In the genomic region with DNA sequence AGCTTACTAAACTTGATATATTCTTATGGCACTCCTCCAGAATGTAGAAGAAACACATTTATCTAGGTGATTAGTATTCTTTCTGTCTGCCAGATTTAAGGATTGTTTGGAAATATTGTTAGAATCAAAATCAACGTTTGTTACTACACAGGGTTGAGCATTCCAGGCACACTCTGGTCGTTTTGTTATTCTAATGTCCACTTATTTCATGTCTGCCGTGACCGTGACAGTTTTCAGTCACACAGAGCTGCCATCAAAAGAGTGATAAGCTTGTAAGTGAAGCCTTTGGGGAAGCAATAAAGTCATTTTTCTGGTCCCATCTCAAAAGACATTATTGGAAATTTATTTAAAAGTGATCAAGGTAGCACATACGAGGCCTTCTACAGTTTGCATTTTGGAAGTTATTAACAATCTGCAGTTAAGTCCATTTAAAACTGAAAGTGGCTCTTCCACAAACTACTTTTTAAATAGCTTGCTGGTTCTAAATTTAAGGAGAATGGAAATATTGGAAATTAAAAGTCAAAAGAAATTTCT, we compare ENCODE assay signal across 12 cellular contexts. TPM values are rescaled to one million over a fixed set of nuclear protein-coding genes. Genes with fewer than 3 reads are reported as not detected.
DNase-seq lines count a peak whose midpoint lies in the region; FAIRE-seq and TF ChIP-seq lines count a peak whose summit lies in the region.
"Had no signal": no experiment of that assay in that cellular context is flagged by ENCODE, and none has a peak within 500 bp of the region (broad histone marks: within the 10 kb centered on the region; RNA-seq: fewer than 3 reads in every experiment).

No MANE protein-coding gene starts in this region.

- H3F3A ChIP-seq in PC-9 (ENCODE audit: insufficient read depth, low read depth), result no peaks in the 10 kb centered on the region

- no peaks in the 10 kb centered on the region for H3K9me1 ChIP-seq in endothelial cell of umbilical vein (replicated peaks; ENCODE audit: control insufficient read depth, extremely low read depth, insufficient read depth, low read length)

- DNase-seq in PC-9, result no peak
- no peak for DNase-seq in endothelial cell of umbilical vein (ENCODE audit: low read depth, low spot score)
- peak; percentile 64 for DNase-seq in medulla oblongata (ENCODE audit: extremely low spot score)
- DNase-seq in tibial nerve (ENCODE audit: low spot score in 2 of 2), result no peak
- no peak for DNase-seq in NCI-H526 (lab: John Stamatoyannopoulos, UW)
- DNase-seq in stimulated activated CD4-positive, alpha-beta T cell treated with anti-CD3 and anti-CD28 coated beads, Interleukin-4, amount 100 ng/mL, for 24 hours, result no peak
- DNase-seq in COR-L47 (lab: John Stamatoyannopoulos, UW), result no peak
- DNase-seq: activated CD4-positive, alpha-beta T cell treated with anti-CD3 and anti-CD28 coated beads, Interleukin-2, amount 10 ng/mL, durations not matched to agents 24 days and 14 days; activated gamma-delta T cell treated with Interleukin-2 at 50 U/mL for 16 hours; MG63; NCI-H226; stimulated activated CD4-positive, alpha-beta T cell treated with anti-CD3 and anti-CD28 coated beads, Interleukin-4, amount 100 ng/mL, for 4 hours had no signal

- no peaks in the 10 kb centered on the region for H3K9me2 ChIP-seq in PC-9 (ENCODE audit: insufficient read depth)

- H3K4me2 ChIP-seq in PC-9 (peak overlapping the region; percentile 25; the same call in 1 of the 2 replicates), endothelial cell of umbilical vein (ENCODE audit: insufficient read depth, low read length) (peak overlapping the region; percentile 12)

- 24 to 26% methylated on average over 5 of the region's 5 CpGs for WGBS in tibial nerve, 2 donors

- no TSS peak for BruUV-seq in PC-9 (replicated peaks; lab: Mats Ljungman, UMichigan)
- no TSS peak for BruUV-seq in endothelial cell of umbilical vein (replicated peaks; lab: Mats Ljungman, UMichigan)

- H2AFZ ChIP-seq in PC-9, result no peak overlapping the region
- H2AFZ ChIP-seq in endothelial cell of umbilical vein (ENCODE audit: low read depth, low read length), result no peak overlapping the region

- no peak for FAIRE-seq in endothelial cell of umbilical vein (lab: Jason Lieb, UNC)

- H3K4me3 ChIP-seq in PC-9 (no peak overlapping the region), endothelial cell of umbilical vein (replicated peaks in 1 of 3; ENCODE audit: insufficient read depth in 1 of 3, low read depth in 1 of 3, low read length in 3 of 3) (no peak overlapping the region), tibial nerve (peak overlapping the region in 3 of 4 donors; percentile 10 to 31 (median 14))
- H3K4me3 ChIP-seq: MG63 had no signal

- H3K27ac ChIP-seq in PC-9 (no peak overlapping the region), endothelial cell of umbilical vein (ENCODE audit: insufficient read depth, low read depth, low read length) (no peak overlapping the region), tibial nerve (peak overlapping the region; percentile 43 to 77 (median 65))

- H3K79me2 ChIP-seq in PC-9 (ENCODE audit: low read depth), result peaks cover 28% of the 10 kb centered on the region
- H3K79me2 ChIP-seq in endothelial cell of umbilical vein (ENCODE audit: control insufficient read depth, insufficient read depth, low read length), result peaks cover 18% of the 10 kb centered on the region

- no peak overlapping the region for H3K9ac ChIP-seq in endothelial cell of umbilical vein (replicated peaks; ENCODE audit: extremely low read depth, insufficient read depth, low read length)

- TF ChIP-seq CTCF in PC-9 (conservative IDR thresholded peaks at IDR 0.05), result no peak
- TF ChIP-seq CTCF in endothelial cell of umbilical vein (IDR thresholded peaks at IDR 0.05; ENCODE audit: extremely low read depth in 1 of 2, insufficient read depth in 1 of 2, low read depth in 1 of 2, low read length in 2 of 2), result no peak
- no peak for TF ChIP-seq CTCF in tibial nerve (IDR thresholded peaks at IDR 0.05)

- H3K36me3 ChIP-seq in PC-9 (ENCODE audit: low read depth) (no peaks in the 10 kb centered on the region), endothelial cell of umbilical vein (ENCODE audit: control insufficient read depth in 2 of 2, extremely low read depth in 1 of 2, insufficient read depth in 2 of 2, low read length in 2 of 2) (no peaks in the 10 kb centered on the region), tibial nerve (no peaks in the 10 kb centered on the region)
- H3K36me3 ChIP-seq: MG63 had no signal

- CTCF ChIA-PET in PC-9 (lab: Charles Lee) (interaction anchor here (0.6 kb wide), 1 partner anchor 392 kb away, joined by 3 read pairs; no protein-coding TSS in a partner anchor), endothelial cell of umbilical vein (lab: Charles Lee) (interaction anchor here (1.0 to 2.6 kb wide), 2 partner anchors 11 to 71 kb away, joined by 4 to 7 read pairs; no protein-coding TSS in a partner anchor)

- TF ChIP-seq POLR2A in endothelial cell of umbilical vein (IDR thresholded peaks at IDR 0.05; ENCODE audit: low read depth, low read length) (no peak), tibial nerve (IDR thresholded peaks at IDR 0.05) (no peak)

- no peaks in the 10 kb centered on the region for H4K20me1 ChIP-seq in PC-9 (ENCODE audit: insufficient read depth)
- H4K20me1 ChIP-seq in endothelial cell of umbilical vein (replicated peaks; ENCODE audit: control insufficient read depth, extremely low read depth, insufficient read depth, low read length), result no peaks in the 10 kb centered on the region

- TF ChIP-seq EP300 in tibial nerve (IDR thresholded peaks at IDR 0.05), result no peak

- intact Hi-C loops in PC-9 (cut with micrococcal nuclease; ENCODE audit: unreplicated experiment) (no loop called here), endothelial cell of umbilical vein (cut with micrococcal nuclease) (no loop called here)

- H3K9me3 ChIP-seq in PC-9 (ENCODE audit: insufficient read depth, low read depth) (no peaks in the 10 kb centered on the region), endothelial cell of umbilical vein (replicated peaks; ENCODE audit: control insufficient read depth, insufficient read depth, low read length) (no peaks in the 10 kb centered on the region), tibial nerve (no peaks in the 10 kb centered on the region)
- H3K9me3 ChIP-seq: MG63 had no signal

- H3K27me3 ChIP-seq in PC-9 (ENCODE audit: insufficient read depth, low read depth), result no peaks in the 10 kb centered on the region
- no peaks in the 10 kb centered on the region for H3K27me3 ChIP-seq in endothelial cell of umbilical vein (ENCODE audit: control insufficient read depth in 2 of 2, insufficient read depth in 2 of 2, low read length in 2 of 2)
- H3K27me3 ChIP-seq in tibial nerve, result no peaks in the 10 kb centered on the region
- H3K27me3 ChIP-seq: MG63 had no signal

- dilution Hi-C loops in endothelial cell of umbilical vein (cut with MboI; ENCODE audit: extremely low pct_ligation_motif_present, low sequenced_read_pairs), result no loop called here

- H3K4me1 ChIP-seq in PC-9 (replicated peaks; ENCODE audit: insufficient read depth) (peaks cover 17% of the 10 kb centered on the region), endothelial cell of umbilical vein (ENCODE audit: control insufficient read depth, extremely low read depth, insufficient read depth, low read length) (no peaks in the 10 kb centered on the region), tibial nerve (peaks cover 0 to 98% (median 38%) of the 10 kb centered on the region in 4 donors)

- POLR2A ChIA-PET in PC-9 (lab: Charles Lee; ENCODE audit: unreplicated experiment), result interaction anchor here (0.7 kb wide), 1 partner anchor 11 kb away, joined by 3 read pairs; no protein-coding TSS in a partner anchor
- POLR2A ChIA-PET in endothelial cell of umbilical vein (lab: Charles Lee), result no interaction called here

TF ChIP-seq in endothelial cell of umbilical vein, 7 proteins besides CTCF, POLR2A, EP300 and RAD21:
- TF ChIP-seq EZH2 (IDR thresholded peaks at IDR 0.05; ENCODE audit: borderline replicate concordance, low read depth, low read length, severe bottlenecking), result no peak
- TF ChIP-seq GATA2 (IDR thresholded peaks at IDR 0.05; ENCODE audit: insufficient read depth, insufficient read length, low read depth, low read length), result no peak
- TF ChIP-seq POLR2AphosphoS5 (IDR thresholded peaks at IDR 0.05; ENCODE audit: insufficient read depth, low read depth, low read length), result no peak
- no peak for TF ChIP-seq JUN (IDR thresholded peaks at IDR 0.05; ENCODE audit: borderline replicate concordance, insufficient read depth, insufficient read length, low read depth)
- TF ChIP-seq FOS (IDR thresholded peaks at IDR 0.05; ENCODE audit: borderline replicate concordance, insufficient read depth, low read length), result no peak
- TF ChIP-seq, protein P1, sequence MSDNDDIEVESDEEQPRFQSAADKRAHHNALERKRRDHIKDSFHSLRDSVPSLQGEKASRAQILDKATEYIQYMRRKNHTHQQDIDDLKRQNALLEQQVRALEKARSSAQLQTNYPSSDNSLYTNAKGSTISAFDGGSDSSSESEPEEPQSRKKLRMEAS (IDR thresholded peaks at IDR 0.05; ENCODE audit: insufficient read depth, insufficient read length), result no peak
- TF ChIP-seq MYC (IDR thresholded peaks at IDR 0.05; ENCODE audit: low read depth, low read length), result no peak
TF ChIP-seq in endothelial cell of umbilical vein: peak in this region for 0.

RNA-seq across cellular contexts. Expression of a gene that starts 38.0 kb away (rescaled TPM):
- 26.7 and 32.8 TPM in 2 replicates for total RNA-seq in PC-9 (2021)
- 41.3 and 47.0 TPM in 2 replicates for total RNA-seq in endothelial cell of umbilical vein
- polyA plus RNA-seq in endothelial cell of umbilical vein, result 25.5 and 31.2 TPM in 2 replicates
- polyA plus RNA-seq in endothelial cell of umbilical vein (2011; cell fraction: cytosol; rRNA removed), result 15.5 and 15.8 TPM in 2 replicates
- 23.4 and 25.6 TPM in 2 replicates for polyA plus RNA-seq in endothelial cell of umbilical vein (2011; cell fraction: nucleus; rRNA removed)
- polyA plus RNA-seq in endothelial cell of umbilical vein (2012), result 11.7 and 12.9 TPM in 2 replicates
- polyA minus RNA-seq in endothelial cell of umbilical vein, result 85.6 and 92.4 TPM in 2 replicates
- 32.8 TPM for polyA minus RNA-seq in endothelial cell of umbilical vein (2011; cell fraction: cytosol; rRNA and poly(A)+ RNA removed)
- 103 and 113 TPM in 2 replicates for polyA minus RNA-seq in endothelial cell of umbilical vein (2011; cell fraction: nucleus; rRNA and poly(A)+ RNA removed)
- total RNA-seq in tibial nerve, result 10 to 100 TPM; 71.2 to 81.4 (median 75.7) TPM

Comparison
In these comparisons a context has a peak if more than half of its experiments do, and no peak if none do; other contexts are left out.
1. H3K27ac ChIP-seq: peak in tibial nerve (4 of 4); none in PC-9 (single experiment) and endothelial cell of umbilical vein (single experiment).
2. H3K4me3 ChIP-seq: peak in tibial nerve (3 of 4); none in PC-9 (single experiment) and endothelial cell of umbilical vein (0 of 3).